Comparison of ENCODE assay signal across 1 cellular context in genomic region chr1:227357229-227358078, GRCh38.
TF ChIP-seq lines count a peak whose summit lies in the region.

No MANE protein-coding gene starts in this region.

TF ChIP-seq in HepG2, 621 proteins besides CTCF, POLR2A, EP300 and RAD21 (continued from another document):
- TF ChIP-seq ZNF746 (CRISPR knock-in tag; IDR thresholded peaks at IDR 0.05) = no peak
- TF ChIP-seq DNMT3B (CRISPR knock-in tag; conservative IDR thresholded peaks at IDR 0.05) = no peak
- no peak for TF ChIP-seq NFAT5 (CRISPR knock-in tag; IDR thresholded peaks at IDR 0.05)
- no peak for TF ChIP-seq ZNF720 (CRISPR knock-in tag; IDR thresholded peaks at IDR 0.05)
- no peak for TF ChIP-seq ZBTB39 (CRISPR knock-in tag; IDR thresholded peaks at IDR 0.05)
- peak; percentile 54 for TF ChIP-seq ARID5B (CRISPR knock-in tag; IDR thresholded peaks at IDR 0.05)
- TF ChIP-seq ZBED4 (CRISPR knock-in tag; IDR thresholded peaks at IDR 0.05; ENCODE audit: borderline replicate concordance) = no peak
- no peak for TF ChIP-seq SIX1 (CRISPR knock-in tag; IDR thresholded peaks at IDR 0.05; ENCODE audit: borderline replicate concordance)
- TF ChIP-seq TIGD3 (CRISPR knock-in tag; IDR thresholded peaks at IDR 0.05; ENCODE audit: borderline replicate concordance) = no peak
- TF ChIP-seq SSRP1 (CRISPR knock-in tag; IDR thresholded peaks at IDR 0.05) = no peak
- no peak for TF ChIP-seq NCOR1 (IDR thresholded peaks at IDR 0.05; ENCODE audit: borderline replicate concordance, low read length)
- no peak for TF ChIP-seq SOX13 (IDR thresholded peaks at IDR 0.05)
- no peak for TF ChIP-seq SOX13 (CRISPR knock-in tag; conservative IDR thresholded peaks at IDR 0.05 in 1 of 2, IDR thresholded peaks at IDR 0.05 in 1 of 2)
- no peak for TF ChIP-seq MBNL3 (CRISPR knock-in tag; conservative IDR thresholded peaks at IDR 0.05)
- no peak for TF ChIP-seq E2F5 (CRISPR knock-in tag; conservative IDR thresholded peaks at IDR 0.05)
- TF ChIP-seq MZF1 (CRISPR knock-in tag; IDR thresholded peaks at IDR 0.05; ENCODE audit: borderline replicate concordance) = no peak
- TF ChIP-seq SETDB1 (CRISPR knock-in tag; IDR thresholded peaks at IDR 0.05; ENCODE audit: borderline replicate concordance) = no peak
- TF ChIP-seq ZNF687 (CRISPR knock-in tag; IDR thresholded peaks at IDR 0.05) = no peak
- no peak for TF ChIP-seq ZNF512 (CRISPR knock-in tag; IDR thresholded peaks at IDR 0.05)
- TF ChIP-seq RARA (CRISPR knock-in tag; IDR thresholded peaks at IDR 0.05) = 0 out of 2 replicates have a peak, but pooled peaks have one; percentile 31
- no peak for TF ChIP-seq PTBP1 (IDR thresholded peaks at IDR 0.05; ENCODE audit: low read depth, low read length, poor library complexity, severe bottlenecking)
- peak; percentile 90 for TF ChIP-seq FOSL2 (CRISPR knock-in tag; IDR thresholded peaks at IDR 0.05)
- TF ChIP-seq FOXK1 (CRISPR knock-in tag; IDR thresholded peaks at IDR 0.05; ENCODE audit: borderline replicate concordance, low read depth) = no peak
- TF ChIP-seq RBFOX2 (IDR thresholded peaks at IDR 0.05; ENCODE audit: low read depth, low read length) = no peak
- peak; percentile 51 for TF ChIP-seq TEAD3 (CRISPR knock-in tag; optimal IDR thresholded peaks at IDR 0.05; ENCODE audit: borderline replicate concordance)
- TF ChIP-seq ZBTB7A (CRISPR knock-in tag; IDR thresholded peaks at IDR 0.05) = no peak
- TF ChIP-seq ELK4 (CRISPR knock-in tag; IDR thresholded peaks at IDR 0.05; ENCODE audit: borderline replicate concordance) = no peak
